ENCODE assay signal across 8 cellular contexts in the genomic region with DNA sequence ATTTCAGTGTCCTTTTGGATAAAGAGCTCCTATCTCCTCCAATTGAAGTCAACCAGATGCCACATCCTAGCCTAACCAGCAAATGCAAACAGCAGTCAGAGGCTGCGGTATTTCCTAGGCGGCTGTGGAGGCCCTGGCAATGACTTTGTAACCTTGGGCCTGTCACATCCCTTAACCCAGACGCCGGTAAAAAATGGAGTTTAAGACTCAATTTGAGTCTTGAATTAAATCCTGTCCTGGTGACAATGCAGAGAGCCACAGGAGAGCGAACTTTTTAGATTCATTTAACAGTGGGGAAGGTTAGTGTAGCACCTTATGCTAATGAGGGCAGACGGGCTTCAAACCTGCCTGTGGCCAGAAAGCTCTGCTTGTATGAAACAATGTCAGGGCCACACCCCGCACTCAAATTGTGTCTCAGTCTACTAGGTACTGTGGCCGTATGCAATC. TPM values are rescaled to one million over a fixed set of nuclear protein-coding genes. Genes with fewer than 3 reads are reported as not detected.
A peak's percentile ranks its signal among the peaks of the same experiment; 100 is the strongest.
DNase-seq lines count a peak whose midpoint lies in the region; ATAC-seq and TF ChIP-seq lines count a peak whose summit lies in the region.

No MANE protein-coding gene starts in this region.

- H3K36me3 Mint-ChIP-seq in activated CD8-positive, alpha-beta memory T cell treated with anti-CD3 and anti-CD28 coated beads, Interleukin-2, amount 10 ng/mL, durations not matched to agents 7 days and 5 days: peaks cover 46% of the 10 kb centered on the region
- H3K36me3 Mint-ChIP-seq in stimulated activated memory B cell treated with anti-CD40 and anti-IgM and Interleukin-4, amounts not matched to agents 10 μg/mL and 1 μg/mL and 100 μg/mL, for 72 hours: peaks cover 6% of the 10 kb centered on the region

- no peak for TF ChIP-seq CTCF in fibroblast of mammary gland (conservative IDR thresholded peaks at IDR 0.05; ENCODE audit: control insufficient read depth, insufficient read depth, low read depth, low read length)

- no peaks in the 10 kb centered on the region for H3K27me3 Mint-ChIP-seq in activated CD8-positive, alpha-beta memory T cell treated with anti-CD3 and anti-CD28 coated beads, Interleukin-2, amount 10 ng/mL, durations not matched to agents 7 days and 5 days
- no peaks in the 10 kb centered on the region for H3K27me3 Mint-ChIP-seq in stimulated activated memory B cell treated with anti-CD40 and anti-IgM and Interleukin-4, amounts not matched to agents 10 μg/mL and 1 μg/mL and 100 μg/mL, for 72 hours

- peak overlapping the region; percentile 88 for H3K27ac Mint-ChIP-seq in activated CD8-positive, alpha-beta memory T cell treated with anti-CD3 and anti-CD28 coated beads, Interleukin-2, amount 10 ng/mL, durations not matched to agents 7 days and 5 days
- peak overlapping the region; percentile 31 for H3K27ac Mint-ChIP-seq in stimulated activated memory B cell treated with anti-CD40 and anti-IgM and Interleukin-4, amounts not matched to agents 10 μg/mL and 1 μg/mL and 100 μg/mL, for 72 hours

- peak; percentile 10 for ATAC-seq in activated CD8-positive, alpha-beta memory T cell treated with anti-CD3 and anti-CD28 coated beads, Interleukin-2, amount 10 ng/mL, durations not matched to agents 7 days and 5 days
- ATAC-seq in stimulated activated memory B cell treated with anti-CD40 and anti-IgM and Interleukin-4, amounts not matched to agents 10 μg/mL and 1 μg/mL and 100 μg/mL, for 72 hours: no peak
- no peak for ATAC-seq in GM19324 (IDR thresholded peaks at IDR 0.05; ENCODE audit: low FRiP score, unreplicated experiment)

- H3K9me3 Mint-ChIP-seq in activated CD8-positive, alpha-beta memory T cell treated with anti-CD3 and anti-CD28 coated beads, Interleukin-2, amount 10 ng/mL, durations not matched to agents 7 days and 5 days (ENCODE audit: low read depth): peaks cover 7% of the 10 kb centered on the region
- no peaks in the 10 kb centered on the region for H3K9me3 Mint-ChIP-seq in stimulated activated memory B cell treated with anti-CD40 and anti-IgM and Interleukin-4, amounts not matched to agents 10 μg/mL and 1 μg/mL and 100 μg/mL, for 72 hours

- DNase-seq in activated CD8-positive, alpha-beta memory T cell treated with anti-CD3 and anti-CD28 coated beads, Interleukin-2, amount 10 ng/mL, durations not matched to agents 7 days and 5 days: peak; percentile 78
- DNase-seq in activated CD8-positive, alpha-beta memory T cell treated with anti-CD3 and anti-CD28 coated beads for 24 hours: no peak
- DNase-seq in UCSD-AML1 (lab: John Stamatoyannopoulos, UW; ENCODE audit: unreplicated experiment) (peak; percentile 23), fibroblast of mammary gland (ENCODE audit: low read depth) (no peak), NCI-H1048 (lab: John Stamatoyannopoulos, UW) (no peak), caudate nucleus (lab: John Stamatoyannopoulos, UW) (no peak)

- CTCF ChIA-PET in activated CD8-positive, alpha-beta memory T cell treated with anti-CD3 and anti-CD28 coated beads, Interleukin-2, amount 10 ng/mL, durations not matched to agents 7 days and 5 days (lab: Charles Lee): interaction anchor here (1.0 to 2.7 kb wide), 9 partner anchors 11 to 96 kb away, joined by 3 to 12 read pairs (median 5); a partner anchor contains a TSS

- H3K27ac ChIP-seq in caudate nucleus (ENCODE audit: low read depth, low read length): no peak overlapping the region

- H3K4me3 Mint-ChIP-seq in activated CD8-positive, alpha-beta memory T cell treated with anti-CD3 and anti-CD28 coated beads, Interleukin-2, amount 10 ng/mL, durations not matched to agents 7 days and 5 days: peak overlapping the region; percentile 95
- H3K4me3 Mint-ChIP-seq in stimulated activated memory B cell treated with anti-CD40 and anti-IgM and Interleukin-4, amounts not matched to agents 10 μg/mL and 1 μg/mL and 100 μg/mL, for 72 hours: peak overlapping the region; percentile 73

- peaks cover 81% of the 10 kb centered on the region for H3K4me1 Mint-ChIP-seq in activated CD8-positive, alpha-beta memory T cell treated with anti-CD3 and anti-CD28 coated beads, Interleukin-2, amount 10 ng/mL, durations not matched to agents 7 days and 5 days
- peaks cover 58% of the 10 kb centered on the region for H3K4me1 Mint-ChIP-seq in stimulated activated memory B cell treated with anti-CD40 and anti-IgM and Interleukin-4, amounts not matched to agents 10 μg/mL and 1 μg/mL and 100 μg/mL, for 72 hours

- peak overlapping the region; percentile 72 for H3K4me3 ChIP-seq in fibroblast of mammary gland (ENCODE audit: control insufficient read depth, low read depth, low read length)

RNA-seq across cellular contexts. Expression of a gene that starts 1.3 kb away (rescaled TPM):
- 100 to 1,000 TPM; 277 to 318 TPM for total RNA-seq in activated CD8-positive, alpha-beta memory T cell treated with anti-CD3 and anti-CD28 coated beads, Interleukin-2, amount 10 ng/mL, durations not matched to agents 7 days and 5 days

Comparison
In these comparisons a context has a peak if more than half of its experiments do, and no peak if none do; other contexts are left out.
1. DNase-seq: peak in activated CD8-positive, alpha-beta memory T cell treated with anti-CD3 and anti-CD28 coated beads, Interleukin-2, amount 10 ng/mL, durations not matched to agents 7 days and 5 days (single experiment) and UCSD-AML1 (single experiment); none in activated CD8-positive, alpha-beta memory T cell treated with anti-CD3 and anti-CD28 coated beads for 24 hours (single experiment), fibroblast of mammary gland (single experiment), NCI-H1048 (single experiment) and caudate nucleus (0 of 61).